21 cellular contexts compared by ENCODE assay signal in genomic region chr2:212841426-212841825, GRCh38.
A peak's percentile ranks its signal among the peaks of the same experiment; 100 is the strongest.
DNase-seq lines count a peak whose midpoint lies in the region; ATAC-seq, FAIRE-seq and TF ChIP-seq lines count a peak whose summit lies in the region.
"Had no signal": no experiment of that assay in that cellular context is flagged by ENCODE, and none has a peak within 500 bp of the region (broad histone marks: within the 10 kb centered on the region; RNA-seq: fewer than 3 reads in every experiment).

No MANE protein-coding gene starts in this region.

- H3K23ac ChIP-seq in H1 (ENCODE audit: insufficient read length) = no peak overlapping the region

- H3K4me1 ChIP-seq in mammary epithelial cell (ENCODE audit: insufficient read depth, low read length) (peaks cover 41% of the 10 kb centered on the region), H1 (replicated peaks in 1 of 4; ENCODE audit: control insufficient read depth in 3 of 4, insufficient read depth in 4 of 4, low read length in 3 of 4) (no peaks in the 10 kb centered on the region), PC-3 (ENCODE audit: insufficient read depth, low read length) (peaks cover 42% of the 10 kb centered on the region)

- no peak overlapping the region for H3K4ac ChIP-seq in H1 (replicated peaks; ENCODE audit: insufficient read length, low read depth, low read length)

- no peaks in the 10 kb centered on the region for H3K23me2 ChIP-seq in H1 (ENCODE audit: low read depth, low read length)

- no peak overlapping the region for H4K8ac ChIP-seq in H1 (ENCODE audit: extremely low read depth, insufficient read depth, low read length)

- H3K36me3 Mint-ChIP-seq in MCF 10A (ENCODE audit: insufficient read depth, unreplicated experiment) = no peaks in the 10 kb centered on the region

- 99% methylated on average over 8 of the region's 8 CpGs for WGBS in mammary epithelial cell (ENCODE audit: low coverage, missing lambda C conversion rate)
- 92% methylated on average over 8 of the region's 8 CpGs; no CpG with 5 or more reads in 1 of the 2 experiments for WGBS in H1 (ENCODE audit: extremely low coverage in 1 of 2, insufficient coverage in 1 of 2, insufficient read length in 1 of 2, insufficient replicate concordance in 2 of 2, low coverage in 1 of 2, low lambda C conversion rate in 2 of 2, missing lambda C conversion rate in 1 of 2), 2 experiments

- POLR2A ChIA-PET in MCF 10A (lab: Yijun Ruan, JAX) = interaction anchor here (0.7 kb wide), 1 partner anchor 114 kb away, joined by 3 read pairs; no protein-coding TSS in a partner anchor
- POLR2A ChIA-PET in H1 (lab: Charles Lee; ENCODE audit: partially characterized antibody) = no interaction called here
- POLR2A ChIA-PET in PC-3 (lab: Charles Lee; ENCODE audit: unreplicated experiment) = no interaction called here

- TF ChIP-seq CTCF in mammary epithelial cell (conservative IDR thresholded peaks at IDR 0.05 in 1 of 2, IDR thresholded peaks at IDR 0.05 in 1 of 2; ENCODE audit: extremely low read depth in 1 of 2, insufficient read depth in 1 of 2, low read depth in 1 of 2, low read length in 2 of 2) = no peak
- TF ChIP-seq CTCF in MCF 10A (IDR thresholded peaks at IDR 0.05; ENCODE audit: unreplicated experiment) = no peak
- no peak for TF ChIP-seq CTCF in H1 (IDR thresholded peaks at IDR 0.05; ENCODE audit: control extremely low read depth in 1 of 3, insufficient read depth in 1 of 3, low read depth in 1 of 3, low read length in 3 of 3)
- no peak for TF ChIP-seq CTCF in neural cell (IDR thresholded peaks at IDR 0.05; ENCODE audit: poor library complexity, severe bottlenecking)
- TF ChIP-seq CTCF in PC-3 (conservative IDR thresholded peaks at IDR 0.05; ENCODE audit: low read depth, low read length) = no peak

- no peak overlapping the region for H4K91ac ChIP-seq in H1 (replicated peaks; ENCODE audit: insufficient read length, low read length)

- H3F3A ChIP-seq in neural cell (ENCODE audit: insufficient read depth, low read length, poor library complexity, severe bottlenecking) = no peaks in the 10 kb centered on the region
- peaks cover 6% of the 10 kb centered on the region for H3F3A ChIP-seq in PC-3 (ENCODE audit: low read length, unreplicated experiment)

- in situ Hi-C loops in mammary epithelial cell (cut with MboI; ENCODE audit: low sequenced_read_pairs in 2 of 2) = no loop called here

- peak overlapping the region; percentile 100 for H3K27ac ChIP-seq in mammary epithelial cell (ENCODE audit: insufficient read depth, low read depth, low read length)
- H3K27ac ChIP-seq in H1 (ENCODE audit: low read depth, low read length) = no peak overlapping the region
- peak overlapping the region; percentile 63 for H3K27ac ChIP-seq in neural cell (ENCODE audit: low read length)
- no peak overlapping the region for H3K27ac ChIP-seq in PC-3 (ENCODE audit: low read length)
- H3K27ac ChIP-seq: SJCRH30 had no signal

- no peaks in the 10 kb centered on the region for H3K27me3 ChIP-seq in mammary epithelial cell (ENCODE audit: insufficient read depth, low read length)
- H3K27me3 ChIP-seq in H1 (replicated peaks in 1 of 4; ENCODE audit: control insufficient read depth in 3 of 4, extremely low read depth in 1 of 4, insufficient read depth in 3 of 4, low read length in 3 of 4) = peaks cover 0 to 1% (median 0%) of the 10 kb centered on the region in 4 experiments; a peak in 1 of 7 replicates
- no peaks in the 10 kb centered on the region for H3K27me3 ChIP-seq in neural cell (ENCODE audit: insufficient read depth, low read depth, low read length)
- no peaks in the 10 kb centered on the region for H3K27me3 ChIP-seq in PC-3 (ENCODE audit: low read length)
- H3K27me3 ChIP-seq: SJCRH30 had no signal

- H2BK20ac ChIP-seq in H1 (ENCODE audit: low read length) = no peak overlapping the region

- H3K9me2 ChIP-seq in neural cell (ENCODE audit: insufficient read depth, low read length) = no peaks in the 10 kb centered on the region
- H3K9me2 ChIP-seq in PC-3 (replicated peaks; ENCODE audit: low read length) = no peaks in the 10 kb centered on the region

- no peaks in the 10 kb centered on the region for H3K27me3 Mint-ChIP-seq in MCF 10A (ENCODE audit: insufficient read depth, unreplicated experiment)

- no peak for TF ChIP-seq POLR2A in H1 (IDR thresholded peaks at IDR 0.05; ENCODE audit: control extremely low read depth in 1 of 2, low read depth in 2 of 2, low read length in 2 of 2)

- intact Hi-C loops in mammary epithelial cell (cut with micrococcal nuclease) = loop anchor here (5.0 to 10.0 kb wide), 2 partner anchors 247 to 311 kb away; partner anchors contain the start of gene IKZF2
- intact Hi-C loops in MCF 10A (cut with micrococcal nuclease) = no loop called here
- intact Hi-C loops in PC-3 (cut with micrococcal nuclease) = no loop called here

- H3K56ac ChIP-seq in H1 (replicated peaks; ENCODE audit: insufficient read length, low read depth, low read length) = no peak overlapping the region

- H3K36me3 ChIP-seq in mammary epithelial cell (ENCODE audit: insufficient read depth, low read length) = no peaks in the 10 kb centered on the region
- no peaks in the 10 kb centered on the region for H3K36me3 ChIP-seq in H1 (ENCODE audit: control insufficient read depth in 2 of 4, insufficient read depth in 4 of 4, low read length in 3 of 4)
- no peaks in the 10 kb centered on the region for H3K36me3 ChIP-seq in neural cell (ENCODE audit: insufficient read depth, low read length)
- no peaks in the 10 kb centered on the region for H3K36me3 ChIP-seq in PC-3 (ENCODE audit: low read depth, low read length)
- H3K36me3 ChIP-seq: SJCRH30 had no signal

- H3K27ac Mint-ChIP-seq in MCF 10A (ENCODE audit: low read depth, unreplicated experiment) = no peak overlapping the region

- H2BK120ac ChIP-seq in H1 (replicated peaks; ENCODE audit: low read depth, low read length) = no peak overlapping the region

- CTCF ChIA-PET in mammary epithelial cell (lab: Charles Lee; ENCODE audit: low non-redundant PET) = no interaction called here
- CTCF ChIA-PET in MCF 10A (lab: Yijun Ruan, JAX) = no interaction called here
- CTCF ChIA-PET in H1 (lab: Charles Lee; ENCODE audit: partially characterized antibody) = interaction anchor here (0.6 kb wide), 1 partner anchor 166 kb away, joined by 3 read pairs; no protein-coding TSS in a partner anchor
- CTCF ChIA-PET in PC-3 (lab: Charles Lee) = no interaction called here

- H2AK5ac ChIP-seq in H1 (ENCODE audit: low read depth, low read length) = no peak overlapping the region

- ATAC-seq in PC-3 (no peak), GM21786 (IDR thresholded peaks at IDR 0.05; ENCODE audit: unreplicated experiment) (no peak)
- ATAC-seq: Right ventricle myocardium inferior, SK-N-SH treated with all-trans-retinoic acid at 6 μM for 48 hours had no signal

- H3K9me3 ChIP-seq in mammary epithelial cell (replicated peaks; ENCODE audit: insufficient read depth, low read length) (peaks cover 3% of the 10 kb centered on the region), H1 (ENCODE audit: insufficient read depth in 2 of 2, low read depth in 1 of 2, low read length in 1 of 2) (no peaks in the 10 kb centered on the region), neural cell (ENCODE audit: low read length) (no peaks in the 10 kb centered on the region), PC-3 (ENCODE audit: low read length) (no peaks in the 10 kb centered on the region)
- H3K9me3 ChIP-seq: SJCRH30 had no signal

- no peak overlapping the region for H3K4me3 Mint-ChIP-seq in MCF 10A (ENCODE audit: unreplicated experiment)

- H3K4me1 Mint-ChIP-seq in MCF 10A (ENCODE audit: insufficient read depth, unreplicated experiment) = peaks cover 36% of the 10 kb centered on the region

- H3K9ac ChIP-seq in mammary epithelial cell (ENCODE audit: insufficient read depth, low read length) (no peak overlapping the region), H1 (replicated peaks in 1 of 4; ENCODE audit: extremely low read depth in 1 of 4, low read depth in 3 of 4, low read length in 3 of 4) (no peak overlapping the region), neural cell (ENCODE audit: low read length) (no peak overlapping the region), PC-3 (ENCODE audit: low read length) (no peak overlapping the region)

- no peaks in the 10 kb centered on the region for H3K79me1 ChIP-seq in H1 (ENCODE audit: low read depth, low read length)

- no peak for TF ChIP-seq RAD21 in H1 (IDR thresholded peaks at IDR 0.05 in 1 of 2, conservative IDR thresholded peaks at IDR 0.05 in 1 of 2; ENCODE audit: low read depth in 2 of 2, low read length in 2 of 2)
- TF ChIP-seq RAD21 in neural cell (conservative IDR thresholded peaks at IDR 0.05) = peak; percentile 14

- H2AFZ ChIP-seq in mammary epithelial cell (ENCODE audit: low read depth, low read length) = no peak overlapping the region
- H2AFZ ChIP-seq in H1 (ENCODE audit: low read length) = 0 out of 2 replicates have a peak overlapping the region, but pooled peaks have one; percentile 30
- H2AFZ ChIP-seq in neural cell (ENCODE audit: low read depth, low read length) = no peak overlapping the region
- H2AFZ ChIP-seq in PC-3 (ENCODE audit: low read length) = no peak overlapping the region

- dilution Hi-C loops in mammary epithelial cell (cut with HindIII; ENCODE audit: low sequenced_read_pairs) = no loop called here

- no peak overlapping the region for H3K14ac ChIP-seq in H1 (ENCODE audit: insufficient read length)

- H3K4me2 ChIP-seq in mammary epithelial cell (ENCODE audit: insufficient read depth, low read depth, low read length) (no peak overlapping the region), H1 (ENCODE audit: insufficient read depth in 1 of 2, low read depth in 2 of 2, low read length in 2 of 2) (no peak overlapping the region), neural cell (ENCODE audit: low read length) (no peak overlapping the region), PC-3 (ENCODE audit: low read length) (no peak overlapping the region)

- H4K5ac ChIP-seq in H1 (ENCODE audit: insufficient read length, low read depth, low read length) = no peak overlapping the region

- H4K20me1 ChIP-seq in mammary epithelial cell (ENCODE audit: insufficient read depth, low read length) (no peaks in the 10 kb centered on the region), H1 (replicated peaks in 1 of 2; ENCODE audit: control insufficient read depth in 1 of 2, insufficient read depth in 2 of 2, low read length in 2 of 2) (no peaks in the 10 kb centered on the region), neural cell (ENCODE audit: insufficient read depth) (no peaks in the 10 kb centered on the region), PC-3 (ENCODE audit: low read length) (no peaks in the 10 kb centered on the region)

- H3K79me2 ChIP-seq in mammary epithelial cell (ENCODE audit: insufficient read depth, low read length) (no peaks in the 10 kb centered on the region), H1 (ENCODE audit: control insufficient read depth in 1 of 2, insufficient read depth in 2 of 2, low read length in 2 of 2) (no peaks in the 10 kb centered on the region), neural cell (replicated peaks; ENCODE audit: insufficient read depth, low read length) (no peaks in the 10 kb centered on the region), PC-3 (ENCODE audit: low read length) (no peaks in the 10 kb centered on the region)

- BruUV-seq in mammary epithelial cell (replicated peaks; lab: Mats Ljungman, UMichigan) = no TSS peak
- BruUV-seq in MCF 10A (replicated peaks; lab: Mats Ljungman, UMichigan) = no TSS peak
- no TSS peak for BruUV-seq in PC-3 (replicated peaks; lab: Mats Ljungman, UMichigan)

- FAIRE-seq in H1 (lab: Jason Lieb, UNC) = no peak
- FAIRE-seq: GM12891 had no signal

- no peak overlapping the region for H2BK15ac ChIP-seq in H1 (ENCODE audit: low read length)

- TF ChIP-seq EP300 in H1 (IDR thresholded peaks at IDR 0.05; ENCODE audit: borderline replicate concordance in 1 of 2, low read depth in 2 of 2, low read length in 2 of 2) (no peak), neural cell (conservative IDR thresholded peaks at IDR 0.05; ENCODE audit: poor library complexity, severe bottlenecking) (peak; percentile 66)

- no peaks in the 10 kb centered on the region for H3K9me3 Mint-ChIP-seq in MCF 10A (ENCODE audit: unreplicated experiment)

- H3K4me3 ChIP-seq in mammary epithelial cell (replicated peaks in 1 of 3; ENCODE audit: insufficient read depth in 1 of 3, low read depth in 2 of 3, low read length in 3 of 3) = no peak overlapping the region
- no peak overlapping the region for H3K4me3 ChIP-seq in H1 (ENCODE audit: extremely low read depth in 1 of 4, insufficient read depth in 2 of 4, low read depth in 3 of 4, low read length in 4 of 4)
- no peak overlapping the region for H3K4me3 ChIP-seq in neural cell (ENCODE audit: low read length)
- no peak overlapping the region for H3K4me3 ChIP-seq in PC-3 (ENCODE audit: low read length)
- H3K4me3 ChIP-seq: SJCRH30 had no signal

- no peak overlapping the region for H2BK12ac ChIP-seq in H1 (ENCODE audit: low read depth, low read length)

- DNase-seq in mammary epithelial cell = no peak
- DNase-seq in MCF 10A (ENCODE audit: unreplicated experiment) = no peak
- DNase-seq in H1 (ENCODE audit: low read depth in 1 of 2, low spot score in 2 of 2) = no peak
- no peak for DNase-seq in ecto neural progenitor cell (ENCODE audit: low spot score)
- DNase-seq in PC-3 = no peak
- DNase-seq: Calu3, DMS79 treated with DMSO at 0.1 percent for 48 hours, GF-D8, H7, Karpas-422, MV-4-11, NCI-H2029, NCI-H446, NCI-H524 treated with DMSO at 0.1 percent for 48 hours, NCI-H774, SJCRH30 had no signal

- H3K18ac ChIP-seq in H1 (ENCODE audit: extremely low read depth, low read length) = no peak overlapping the region

- no peak overlapping the region for H2BK5ac ChIP-seq in H1 (ENCODE audit: low read depth, low read length)

Comparison
In these comparisons a context has a peak if more than half of its experiments do, and no peak if none do; other contexts are left out.
1. H3K27ac ChIP-seq: peak in mammary epithelial cell (single experiment) and neural cell (single experiment); none in H1 (single experiment) and PC-3 (single experiment).